Comparison of ENCODE assay signal across 9 cellular contexts in genomic region chr2:239259603-239260298, GRCh38.
A peak's percentile ranks its signal among the peaks of the same experiment; 100 is the strongest.
DNase-seq lines count a peak whose midpoint lies in the region; ATAC-seq, FAIRE-seq and TF ChIP-seq lines count a peak whose summit lies in the region.
"Had no signal": no experiment of that assay in that cellular context is flagged by ENCODE, and none has a peak within 500 bp of the region (broad histone marks: within the 10 kb centered on the region; RNA-seq: fewer than 3 reads in every experiment).

No MANE protein-coding gene starts in this region.

- H3K36me3 Mint-ChIP-seq in activated CD4-positive, alpha-beta memory T cell treated with anti-CD3 and anti-CD28 coated beads for 36 hours, result peaks cover 8% of the 10 kb centered on the region
- H3K36me3 Mint-ChIP-seq in neural crest cell (ENCODE audit: low read depth), result peaks cover 11% of the 10 kb centered on the region

- intact Hi-C loops in activated CD4-positive, alpha-beta memory T cell treated with anti-CD3 and anti-CD28 coated beads for 36 hours (cut with micrococcal nuclease), result loop anchor here (1.0 to 10.0 kb wide), 6 partner anchors 8 to 625 kb away; no protein-coding TSS in a partner anchor

- FAIRE-seq in GM18507 (lab: Jason Lieb, UNC), result peak; percentile 77
- FAIRE-seq: keratinocyte had no signal

- H3K27ac Mint-ChIP-seq in activated CD4-positive, alpha-beta memory T cell treated with anti-CD3 and anti-CD28 coated beads for 36 hours, result peak overlapping the region; percentile 85
- H3K27ac Mint-ChIP-seq in neural crest cell (ENCODE audit: unreplicated experiment), result no peak overlapping the region

- H3K27me3 Mint-ChIP-seq in activated CD4-positive, alpha-beta memory T cell treated with anti-CD3 and anti-CD28 coated beads for 36 hours, result no peaks in the 10 kb centered on the region
- H3K27me3 Mint-ChIP-seq in neural crest cell (ENCODE audit: low read depth), result no peaks in the 10 kb centered on the region

- ATAC-seq in HG03095 (IDR thresholded peaks at IDR 0.05; ENCODE audit: unreplicated experiment), result peak; percentile 65

- peak overlapping the region; percentile 44 for H3K4me3 Mint-ChIP-seq in activated CD4-positive, alpha-beta memory T cell treated with anti-CD3 and anti-CD28 coated beads for 36 hours
- H3K4me3 Mint-ChIP-seq in neural crest cell, result peak overlapping the region; percentile 17

- TF ChIP-seq CTCF in neural crest cell (conservative IDR thresholded peaks at IDR 0.05), result no peak

- POLR2A ChIA-PET in activated CD4-positive, alpha-beta memory T cell treated with anti-CD3 and anti-CD28 coated beads for 36 hours (lab: Charles Lee), result interaction anchor here (1.6 to 1.9 kb wide), 3 partner anchors 14 to 121 kb away, joined by 4 to 5 read pairs (median 5); no protein-coding TSS in a partner anchor

- peaks cover 8% of the 10 kb centered on the region for H3K9me3 Mint-ChIP-seq in activated CD4-positive, alpha-beta memory T cell treated with anti-CD3 and anti-CD28 coated beads for 36 hours
- H3K9me3 Mint-ChIP-seq in neural crest cell, result peaks cover 4% of the 10 kb centered on the region

- peak; percentile 40 for DNase-seq in GM18507 (ENCODE audit: extremely low spot score, insufficient read length, low read depth)
- peak; percentile 63 for DNase-seq in activated CD4-positive, alpha-beta memory T cell treated with anti-CD3 and anti-CD28 coated beads for 36 hours
- no peak for DNase-seq in neural crest cell (ENCODE audit: low read depth, low spot score)
- DNase-seq in cerebellar nuclear complex (lab: John Stamatoyannopoulos, UW), result no peak
- DNase-seq in NCI-H2227 treated with DMSO at 0.1 percent for 48 hours (lab: John Stamatoyannopoulos, UW), result no peak
- DNase-seq in COR-L47 (lab: John Stamatoyannopoulos, UW), result no peak
- no peak for DNase-seq in HUDEP-2 (lab: John Stamatoyannopoulos, UW; ENCODE audit: unreplicated experiment in 76 of 76)

- peaks cover 83% of the 10 kb centered on the region for H3K4me1 Mint-ChIP-seq in activated CD4-positive, alpha-beta memory T cell treated with anti-CD3 and anti-CD28 coated beads for 36 hours (ENCODE audit: low read depth)
- H3K4me1 Mint-ChIP-seq in neural crest cell, result peaks cover 76% of the 10 kb centered on the region

- CTCF ChIA-PET in activated CD4-positive, alpha-beta memory T cell treated with anti-CD3 and anti-CD28 coated beads for 36 hours (lab: Charles Lee), result interaction anchor here (0.5 kb wide), 1 partner anchor 225 kb away, joined by 3 read pairs; no protein-coding TSS in a partner anchor

Comparison
In these comparisons a context has a peak if more than half of its experiments do, and no peak if none do; other contexts are left out.
1. DNase-seq: peak in GM18507 (single experiment) and activated CD4-positive, alpha-beta memory T cell treated with anti-CD3 and anti-CD28 coated beads for 36 hours (single experiment); none in neural crest cell (single experiment), cerebellar nuclear complex (0 of 2), NCI-H2227 treated with DMSO at 0.1 percent for 48 hours (single experiment), COR-L47 (single experiment) and HUDEP-2 (0 of 76).